Comparison of ENCODE assay signal across 14 cellular contexts in genomic region chr12:97756741-97757140, GRCh38.
DNase-seq lines count a peak whose midpoint lies in the region; ATAC-seq and TF ChIP-seq lines count a peak whose summit lies in the region.
"Had no signal": no experiment of that assay in that cellular context is flagged by ENCODE, and none has a peak within 500 bp of the region (broad histone marks: within the 10 kb centered on the region; RNA-seq: fewer than 3 reads in every experiment).

No MANE protein-coding gene starts in this region.

- H3K36me3 ChIP-seq in adipocyte (ENCODE audit: control insufficient read depth, insufficient read depth, low read length, severe bottlenecking), result no peaks in the 10 kb centered on the region
- H3K36me3 ChIP-seq in heart right ventricle, result no peaks in the 10 kb centered on the region
- H3K36me3 ChIP-seq in tibial artery, result no peaks in the 10 kb centered on the region
- H3K36me3 ChIP-seq: SJSA1 had no signal

- H3K9ac ChIP-seq in adipocyte (ENCODE audit: low read length), result peak overlapping the region; percentile 50

- no peak for DNase-seq in adipocyte (ENCODE audit: low read depth)
- no peak for DNase-seq in heart right ventricle
- no peak for DNase-seq in sciatic nerve (ENCODE audit: low spot score)
- DNase-seq in tibial artery, result no peak
- no peak for DNase-seq in AG08395 (ENCODE audit: low spot score)
- DNase-seq: CD8-positive, alpha-beta memory T cell; NCI-H1417; NCI-H2081; NCI-H524 had no signal

- 77 to 87% methylated on average over 2 of the region's 2 CpGs for WGBS in heart right ventricle, 2 donors

- no peaks in the 10 kb centered on the region for H3K9me3 ChIP-seq in adipocyte (ENCODE audit: control insufficient read depth, low read length)
- H3K9me3 ChIP-seq in heart right ventricle, result peaks cover 0 to 3% (median 0%) of the 10 kb centered on the region in 11 donors
- H3K9me3 ChIP-seq in tibial artery, result no peaks in the 10 kb centered on the region
- H3K9me3 ChIP-seq: SJSA1 had no signal

- ATAC-seq in heart right ventricle, result no peak
- peak; percentile 53 for ATAC-seq in sciatic nerve
- ATAC-seq in HG03342 (IDR thresholded peaks at IDR 0.05; ENCODE audit: unreplicated experiment), result no peak
- no peak for ATAC-seq in HG02870 (IDR thresholded peaks at IDR 0.05; ENCODE audit: unreplicated experiment)
- no peak for ATAC-seq in HG03025 (IDR thresholded peaks at IDR 0.05; ENCODE audit: low FRiP score, unreplicated experiment)
- ATAC-seq: HepG2 had no signal

- no peaks in the 10 kb centered on the region for H3K27me3 ChIP-seq in adipocyte (replicated peaks; ENCODE audit: control insufficient read depth, insufficient read depth, low read length)
- H3K27me3 ChIP-seq in heart right ventricle, result no peaks in the 10 kb centered on the region
- H3K27me3 ChIP-seq in tibial artery, result no peaks in the 10 kb centered on the region
- H3K27me3 ChIP-seq: SJSA1 had no signal

- H3K4me3 ChIP-seq in adipocyte (ENCODE audit: low read length) (peak overlapping the region; percentile 70), heart right ventricle (no peak overlapping the region), tibial artery (no peak overlapping the region)
- H3K4me3 ChIP-seq: SJSA1 had no signal

- H3K27ac ChIP-seq in heart right ventricle (peak overlapping the region; percentile 12 to 65 (median 52)), tibial artery (peak overlapping the region; percentile 52 to 62)
- H3K27ac ChIP-seq: SJSA1 had no signal

- TF ChIP-seq CTCF in heart right ventricle (IDR thresholded peaks at IDR 0.05), result no peak
- TF ChIP-seq CTCF in tibial artery (IDR thresholded peaks at IDR 0.05), result no peak

- intact Hi-C loops in heart right ventricle (cut with DNase I) (no loop called here), sciatic nerve (cut with DNase I) (no loop called here), tibial artery (cut with DNase I; ENCODE audit: low total_unique reads) (no loop called here)

- H3K4me1 ChIP-seq in adipocyte (ENCODE audit: control insufficient read depth, insufficient read depth, low read length) (peaks cover 63% of the 10 kb centered on the region), heart right ventricle (peaks cover 0 to 11% (median 0%) of the 10 kb centered on the region in 9 donors), tibial artery (peaks cover 0 to 36% (median under 1%) of the 10 kb centered on the region in 4 donors)
- H3K4me1 ChIP-seq: SJSA1 had no signal
